Comparison of ENCODE assay signal across 8 cellular contexts in the genomic region with DNA sequence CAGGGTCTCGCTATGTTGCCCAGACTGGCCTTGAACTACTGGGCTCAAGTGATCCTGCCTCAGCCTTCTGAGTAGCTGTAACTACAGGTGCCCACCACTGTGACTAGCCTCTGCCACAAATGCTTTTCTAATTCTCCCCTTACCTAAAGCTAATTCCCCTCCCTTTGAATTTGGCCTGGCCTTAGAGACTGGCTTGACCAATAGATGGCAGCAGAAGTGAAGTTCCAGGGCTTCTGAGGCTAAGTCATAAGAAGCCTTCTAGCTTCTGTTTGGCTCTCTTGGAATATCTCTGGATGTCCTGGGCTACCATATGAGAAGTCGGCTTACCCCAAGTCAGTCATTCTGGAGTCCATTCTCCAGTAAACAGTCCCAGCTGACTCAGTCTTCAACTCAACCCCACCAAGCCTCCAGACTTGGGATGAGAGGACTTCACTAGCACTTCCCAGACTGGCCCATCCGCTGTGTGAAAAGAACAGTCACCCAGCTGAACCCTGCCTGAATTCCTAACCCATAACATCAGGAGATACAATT.
DNase-seq lines count a peak whose midpoint lies in the region; ATAC-seq and TF ChIP-seq lines count a peak whose summit lies in the region.

No MANE protein-coding gene starts in this region.

- no peaks in the 10 kb centered on the region for H3K9me3 Mint-ChIP-seq in activated T-cell treated with anti-CD3 and anti-CD28 coated beads, Interleukin-2, amount 50 U/mL, for 24 hours

- H3K9me3 ChIP-seq in HAP-1 (no peaks in the 10 kb centered on the region), body of pancreas (no peaks in the 10 kb centered on the region)

- H3K4me1 Mint-ChIP-seq in activated T-cell treated with anti-CD3 and anti-CD28 coated beads, Interleukin-2, amount 50 U/mL, for 24 hours (ENCODE audit: low read depth) = peaks cover 6% of the 10 kb centered on the region

- H3K27me3 Mint-ChIP-seq in activated T-cell treated with anti-CD3 and anti-CD28 coated beads, Interleukin-2, amount 50 U/mL, for 24 hours = peaks cover 7% of the 10 kb centered on the region

- in situ Hi-C loops in HAP-1 (cut with MboI; ENCODE audit: low sequenced_read_pairs) = no loop called here

- intact Hi-C loops in body of pancreas (cut with DNase I) = no loop called here

- H3K27ac Mint-ChIP-seq in activated T-cell treated with anti-CD3 and anti-CD28 coated beads, Interleukin-2, amount 50 U/mL, for 24 hours = no peak overlapping the region

- H3K36me3 Mint-ChIP-seq in activated T-cell treated with anti-CD3 and anti-CD28 coated beads, Interleukin-2, amount 50 U/mL, for 24 hours (ENCODE audit: low read depth) = peaks cover 8% of the 10 kb centered on the region

- H3K36me3 ChIP-seq in HAP-1 (replicated peaks) = no peaks in the 10 kb centered on the region
- no peaks in the 10 kb centered on the region for H3K36me3 ChIP-seq in body of pancreas (replicated peaks in 1 of 2; ENCODE audit: insufficient read depth in 1 of 2, low read depth in 2 of 2)

- H3K27me3 ChIP-seq in HAP-1 (ENCODE audit: low read depth) = no peaks in the 10 kb centered on the region
- no peaks in the 10 kb centered on the region for H3K27me3 ChIP-seq in body of pancreas

- peak; percentile 15 to 57 (median 41) for TF ChIP-seq CTCF in body of pancreas (IDR thresholded peaks at IDR 0.05)

- no peaks in the 10 kb centered on the region for H3K4me1 ChIP-seq in HAP-1
- no peaks in the 10 kb centered on the region for H3K4me1 ChIP-seq in body of pancreas

- no peak overlapping the region for H3K27ac ChIP-seq in body of pancreas

- ATAC-seq in body of pancreas = peak; percentile 47

- peak; percentile 51 for DNase-seq in Daoy (ENCODE audit: low read depth)
- peak; percentile 67 to 73 for DNase-seq in HAP-1 (ENCODE audit: low spot score in 2 of 2)
- peak; percentile 14 for DNase-seq in NCI-H226
- DNase-seq in body of pancreas = peak in 3 of 4 donors; percentile 18 to 41 (median 32)
- DNase-seq in left kidney (ENCODE audit: low read depth, low spot score) = peak; percentile 87
- DNase-seq in activated T-cell treated with anti-CD3 and anti-CD28 coated beads, Interleukin-2, amount 50 U/mL, for 24 hours = no peak
- DNase-seq in amygdala (lab: John Stamatoyannopoulos, UW) = no peak
- no peak for DNase-seq in NCI-H187 treated with DMSO at 0.1 percent for 48 hours (lab: John Stamatoyannopoulos, UW)

- no peak overlapping the region for H3K4me3 ChIP-seq in HAP-1
- no peak overlapping the region for H3K4me3 ChIP-seq in body of pancreas

- 71 to 96% methylated on average over 2 of the region's 3 CpGs for WGBS in body of pancreas, 2 donors

- no peak for TF ChIP-seq POLR2A in body of pancreas (IDR thresholded peaks at IDR 0.05)

- no peak overlapping the region for H3K4me3 Mint-ChIP-seq in activated T-cell treated with anti-CD3 and anti-CD28 coated beads, Interleukin-2, amount 50 U/mL, for 24 hours

Comparison
In these comparisons a context has a peak if more than half of its experiments do, and no peak if none do; other contexts are left out.
1. DNase-seq: peak in Daoy (single experiment), HAP-1 (2 of 2), NCI-H226 (single experiment), body of pancreas (3 of 4) and left kidney (single experiment); none in activated T-cell treated with anti-CD3 and anti-CD28 coated beads, Interleukin-2, amount 50 U/mL, for 24 hours (single experiment), amygdala (0 of 56) and NCI-H187 treated with DMSO at 0.1 percent for 48 hours (single experiment).